ENCODE assay signal across 8 cellular contexts in the genomic region with DNA sequence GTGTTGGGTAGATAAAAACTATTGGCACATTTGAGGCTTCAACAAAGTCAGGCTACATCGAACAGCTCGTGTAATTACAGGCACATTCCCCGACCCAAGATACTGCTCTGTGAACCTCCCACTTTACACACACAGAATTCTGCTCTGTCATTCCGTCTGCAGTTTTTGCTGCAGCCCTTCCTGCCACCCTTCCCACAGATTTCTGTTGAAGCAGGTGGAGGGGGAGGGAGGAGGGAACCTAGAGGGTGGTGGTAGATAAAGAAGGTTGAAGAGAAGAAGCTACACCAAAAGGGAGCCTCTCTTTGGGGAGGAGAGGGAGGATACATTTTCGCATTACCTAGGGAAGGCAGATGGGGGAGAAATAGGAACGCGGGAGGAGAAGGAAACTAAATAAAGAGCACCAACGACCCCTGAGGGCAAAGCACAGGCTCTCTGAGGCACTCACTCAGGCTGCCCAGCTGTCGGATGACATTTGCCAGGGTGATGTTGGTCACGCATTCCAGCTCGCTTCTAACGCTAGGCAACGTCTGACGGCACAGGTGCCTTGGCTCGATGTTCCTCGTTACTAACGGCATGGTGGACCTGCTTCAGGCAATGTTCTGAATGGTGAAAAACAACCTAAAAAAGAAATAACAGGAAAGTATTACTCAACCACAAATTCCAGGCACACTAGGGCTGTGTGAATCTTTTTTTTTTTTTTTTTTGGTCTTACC. TPM values are rescaled to one million over a fixed set of nuclear protein-coding genes. Genes with fewer than 3 reads are reported as not detected.
DNase-seq lines count a peak whose midpoint lies in the region; ATAC-seq, FAIRE-seq and TF ChIP-seq lines count a peak whose summit lies in the region.

No MANE protein-coding gene starts in this region.

- TF ChIP-seq CTCF in body of pancreas (IDR thresholded peaks at IDR 0.05) = no peak

- FAIRE-seq in GM12892 (lab: Jason Lieb, UNC) = no peak

- H3K27ac ChIP-seq in CD4-positive, CD25-positive, alpha-beta regulatory T cell (ENCODE audit: insufficient read depth, low read length, poor library complexity, severe bottlenecking) = peak overlapping the region; percentile 23
- H3K27ac ChIP-seq in body of pancreas = peak overlapping the region in 2 of 4 donors; percentile 29 to 50

- peaks cover 48 to 86% (median 59%) of the 10 kb centered on the region in 4 donors for H3K4me1 Mint-ChIP-seq in CD4-positive, CD25-positive, alpha-beta regulatory T cell
- H3K4me1 Mint-ChIP-seq in stimulated activated naive CD8-positive, alpha-beta T cell treated with anti-CD3 and anti-CD28 coated beads, Interleukin-15, amount 100 ng/mL, for 72 hours = peaks cover 73% of the 10 kb centered on the region

- peaks cover 31% of the 10 kb centered on the region for H3K36me3 ChIP-seq in CD4-positive, CD25-positive, alpha-beta regulatory T cell (ENCODE audit: control insufficient read depth, insufficient read depth, low read length)
- H3K36me3 ChIP-seq in body of pancreas (replicated peaks in 1 of 2; ENCODE audit: insufficient read depth in 1 of 2, low read depth in 2 of 2) = peaks cover 0 to 12% of the 10 kb centered on the region in 2 donors

- H3K4me3 ChIP-seq in CD4-positive, CD25-positive, alpha-beta regulatory T cell (ENCODE audit: low read depth, low read length) = peak overlapping the region; percentile 42
- H3K4me3 ChIP-seq in body of pancreas = no peak overlapping the region

- TF ChIP-seq POLR2A in body of pancreas (IDR thresholded peaks at IDR 0.05) (no peak), GM12892 (IDR thresholded peaks at IDR 0.05; ENCODE audit: low read depth, low read length) (no peak)

- peak overlapping the region; percentile 90 to 97 (median 91) for H3K27ac Mint-ChIP-seq in CD4-positive, CD25-positive, alpha-beta regulatory T cell
- H3K27ac Mint-ChIP-seq in stimulated activated naive CD8-positive, alpha-beta T cell treated with anti-CD3 and anti-CD28 coated beads, Interleukin-15, amount 100 ng/mL, for 72 hours = peak overlapping the region; percentile 60 to 81

- no peak for ATAC-seq in CD4-positive, CD25-positive, alpha-beta regulatory T cell (ENCODE audit: low read depth in 2 of 2)
- peak; percentile 40 for ATAC-seq in body of pancreas
- peak; percentile 71 for ATAC-seq in stimulated activated naive CD8-positive, alpha-beta T cell treated with anti-CD3 and anti-CD28 coated beads, Interleukin-15, amount 100 ng/mL, for 72 hours
- ATAC-seq in HG02840 (IDR thresholded peaks at IDR 0.05; ENCODE audit: low FRiP score, unreplicated experiment) = no peak

- no peaks in the 10 kb centered on the region for H3K9me3 Mint-ChIP-seq in CD4-positive, CD25-positive, alpha-beta regulatory T cell
- H3K9me3 Mint-ChIP-seq in stimulated activated naive CD8-positive, alpha-beta T cell treated with anti-CD3 and anti-CD28 coated beads, Interleukin-15, amount 100 ng/mL, for 72 hours = no peaks in the 10 kb centered on the region

- H3K27me3 Mint-ChIP-seq in CD4-positive, CD25-positive, alpha-beta regulatory T cell = no peaks in the 10 kb centered on the region
- no peaks in the 10 kb centered on the region for H3K27me3 Mint-ChIP-seq in stimulated activated naive CD8-positive, alpha-beta T cell treated with anti-CD3 and anti-CD28 coated beads, Interleukin-15, amount 100 ng/mL, for 72 hours

- no peaks in the 10 kb centered on the region for H3K9me3 ChIP-seq in CD4-positive, CD25-positive, alpha-beta regulatory T cell (ENCODE audit: control insufficient read depth in 2 of 2, low read length in 2 of 2)
- no peaks in the 10 kb centered on the region for H3K9me3 ChIP-seq in body of pancreas

- peaks cover 22% of the 10 kb centered on the region for H3K36me3 Mint-ChIP-seq in CD4-positive, CD25-positive, alpha-beta regulatory T cell

- peaks cover 73% of the 10 kb centered on the region for H3K4me1 ChIP-seq in CD4-positive, CD25-positive, alpha-beta regulatory T cell (ENCODE audit: control insufficient read depth, insufficient read depth, low read length, poor library complexity, severe bottlenecking)
- peaks cover 25% of the 10 kb centered on the region for H3K4me1 ChIP-seq in body of pancreas

- peak overlapping the region; percentile 75 to 87 (median 78) for H3K4me3 Mint-ChIP-seq in CD4-positive, CD25-positive, alpha-beta regulatory T cell
- peak overlapping the region; percentile 72 to 85 for H3K4me3 Mint-ChIP-seq in stimulated activated naive CD8-positive, alpha-beta T cell treated with anti-CD3 and anti-CD28 coated beads, Interleukin-15, amount 100 ng/mL, for 72 hours

- intact Hi-C loops in body of pancreas (cut with DNase I) = no loop called here

- 50 to 68% methylated on average over 17 of the region's 17 CpGs for WGBS in body of pancreas, 2 donors

- no peaks in the 10 kb centered on the region for H3K27me3 ChIP-seq in CD4-positive, CD25-positive, alpha-beta regulatory T cell (ENCODE audit: control insufficient read depth, insufficient read depth, low read length)
- no peaks in the 10 kb centered on the region for H3K27me3 ChIP-seq in body of pancreas

- DNase-seq in CD4-positive, CD25-positive, alpha-beta regulatory T cell = no peak
- peak; percentile 29 for DNase-seq in NCI-H446 treated with DMSO at 0.1 percent for 48 hours (lab: John Stamatoyannopoulos, UW)
- DNase-seq in body of pancreas = peak in 2 of 4 donors; percentile 21 to 43
- DNase-seq in left kidney (ENCODE audit: low read depth, low spot score) = peak; percentile 87
- DNase-seq in stimulated activated naive CD8-positive, alpha-beta T cell treated with anti-CD3 and anti-CD28 coated beads, Interleukin-15, amount 100 ng/mL, for 72 hours = no peak
- DNase-seq in mesenteric fat pad (ENCODE audit: low spot score) = no peak
- DNase-seq in GM12892 (ENCODE audit: insufficient read length) = no peak

RNA-seq across cellular contexts. Expression of gene GPR3, which starts 36.0 kb away (rescaled TPM):
- 0.47 TPM for total RNA-seq in CD4-positive, CD25-positive, alpha-beta regulatory T cell
- under 1 TPM in 2 of 4 donors, not detected in 2; 0.07 to 0.21 TPM for polyA plus RNA-seq in CD4-positive, CD25-positive, alpha-beta regulatory T cell
- total RNA-seq in body of pancreas (not detected), mesenteric fat pad (0.51 TPM)
- polyA plus RNA-seq in GM12892 (2012; ENCODE audit: missing spikeins) = 0.42 TPM

RNA-seq across cellular contexts. Expression of gene CD164L2, which starts 45.3 kb away (rescaled TPM):
- total RNA-seq in CD4-positive, CD25-positive, alpha-beta regulatory T cell = not detected
- not detected for polyA plus RNA-seq in CD4-positive, CD25-positive, alpha-beta regulatory T cell
- total RNA-seq in body of pancreas (1 to 10 TPM in 1 of 2 donors, not detected in 1; 1.3 TPM), mesenteric fat pad (not detected)
- polyA plus RNA-seq in GM12892 (2012; ENCODE audit: missing spikeins) = 0.17 TPM

RNA-seq across cellular contexts. Expression of gene FCN3, which starts 53.8 kb away (rescaled TPM):
- total RNA-seq in CD4-positive, CD25-positive, alpha-beta regulatory T cell = not detected
- not detected for polyA plus RNA-seq in CD4-positive, CD25-positive, alpha-beta regulatory T cell
- 1 to 10 TPM; 1.3 to 1.6 TPM for total RNA-seq in body of pancreas
- 51.9 TPM for total RNA-seq in mesenteric fat pad
- polyA plus RNA-seq in GM12892 (2012; ENCODE audit: missing spikeins) = 0.47 TPM

Comparison
In these comparisons a context has a peak if more than half of its experiments do, and no peak if none do; other contexts are left out.
1. ATAC-seq: peak in body of pancreas (single experiment) and stimulated activated naive CD8-positive, alpha-beta T cell treated with anti-CD3 and anti-CD28 coated beads, Interleukin-15, amount 100 ng/mL, for 72 hours (single experiment); none in CD4-positive, CD25-positive, alpha-beta regulatory T cell (0 of 2) and HG02840 (single experiment).
2. DNase-seq: peak in NCI-H446 treated with DMSO at 0.1 percent for 48 hours (single experiment) and left kidney (single experiment); none in CD4-positive, CD25-positive, alpha-beta regulatory T cell (0 of 3), stimulated activated naive CD8-positive, alpha-beta T cell treated with anti-CD3 and anti-CD28 coated beads, Interleukin-15, amount 100 ng/mL, for 72 hours (0 of 2), mesenteric fat pad (single experiment) and GM12892 (single experiment).
3. RNA of gene FCN3, which starts 53.8 kb away (total RNA-seq): 51.9 TPM in mesenteric fat pad (single experiment); 1.3 to 1.6 TPM in body of pancreas and not detected in CD4-positive, CD25-positive, alpha-beta regulatory T cell (single experiment); every median in the first group is over 10 times any median in the second.